Comparison of ENCODE assay signal across 9 cellular contexts in genomic region chr3:99920530-99921376, GRCh38.
A peak's percentile ranks its signal among the peaks of the same experiment; 100 is the strongest.
DNase-seq lines count a peak whose midpoint lies in the region; ATAC-seq lines count a peak whose summit lies in the region.
"Had no signal": no experiment of that assay in that cellular context is flagged by ENCODE, and none has a peak within 500 bp of the region (broad histone marks: within the 10 kb centered on the region; RNA-seq: fewer than 3 reads in every experiment).

No MANE protein-coding gene starts in this region.

- DNase-seq in G401 (ENCODE audit: low spot score), result peak; percentile 40
- peak; percentile 40 for DNase-seq in NCI-H2196 treated with DMSO at 0.1 percent for 48 hours (lab: John Stamatoyannopoulos, UW; ENCODE audit: unreplicated experiment)
- DNase-seq in dermis blood vessel endothelial cell, result peak; percentile 69
- DNase-seq in midbrain (lab: John Stamatoyannopoulos, UW), result peak; percentile 26
- no peak for DNase-seq in NCI-H1694 treated with DMSO at 0.1 percent for 48 hours (lab: John Stamatoyannopoulos, UW)
- DNase-seq in activated T-cell treated with anti-CD3 and anti-CD28 coated beads, Interleukin-2, amount 50 U/mL, for 48 hours, result no peak
- DNase-seq: activated naive CD8-positive, alpha-beta T cell treated with anti-CD3 and anti-CD28 coated beads, Interleukin-2, amount 10 ng/mL, durations not matched to agents 7 days and 5 days had no signal

- in situ Hi-C loops in G401 (cut with HindIII; ENCODE audit: low sequenced_read_pairs), result no loop called here

- ATAC-seq in GM21526 (IDR thresholded peaks at IDR 0.05; ENCODE audit: low FRiP score, unreplicated experiment), result no peak
- no peak for ATAC-seq in HG03139 (IDR thresholded peaks at IDR 0.05; ENCODE audit: unreplicated experiment)

Comparison
In these comparisons a context has a peak if more than half of its experiments do, and no peak if none do; other contexts are left out.
1. DNase-seq: peak in G401 (single experiment), NCI-H2196 treated with DMSO at 0.1 percent for 48 hours (single experiment), dermis blood vessel endothelial cell (single experiment) and midbrain (single experiment); none in NCI-H1694 treated with DMSO at 0.1 percent for 48 hours (single experiment) and activated T-cell treated with anti-CD3 and anti-CD28 coated beads, Interleukin-2, amount 50 U/mL, for 48 hours (0 of 2).